ENCODE assay signal across 9 cellular contexts in the genomic region with DNA sequence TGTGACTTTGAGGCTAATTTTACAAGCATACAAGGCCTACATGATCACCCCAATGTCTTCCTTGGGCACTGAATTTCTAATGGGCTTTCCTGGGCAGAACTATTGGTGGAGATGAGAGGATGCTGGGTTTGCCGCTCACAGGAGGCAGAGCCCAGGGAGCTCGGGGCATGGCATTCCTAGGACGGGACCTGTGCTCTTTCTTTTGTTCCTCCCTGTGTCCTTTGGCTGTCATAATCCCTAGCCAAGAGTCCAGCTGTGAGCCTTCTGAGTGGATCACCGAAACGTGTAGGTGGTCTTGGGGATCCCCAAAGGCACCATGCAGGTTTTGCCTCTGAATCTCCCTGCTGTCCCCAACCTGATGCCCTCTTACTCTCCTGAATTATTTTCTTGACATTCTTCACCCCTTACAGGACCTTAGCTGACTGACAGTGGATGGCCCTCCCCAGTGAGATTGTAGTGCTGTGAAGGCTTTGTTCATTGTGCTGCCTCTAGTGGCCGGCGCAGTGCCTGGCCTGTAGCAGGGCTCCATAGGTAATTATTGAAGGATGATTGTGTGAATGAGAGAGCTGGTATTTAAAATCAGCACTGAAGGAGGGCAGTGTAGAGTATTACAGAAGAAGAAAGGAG.
A peak's percentile ranks its signal among the peaks of the same experiment; 100 is the strongest.
DNase-seq lines count a peak whose midpoint lies in the region; ATAC-seq and TF ChIP-seq lines count a peak whose summit lies in the region.
"Had no signal": no experiment of that assay in that cellular context is flagged by ENCODE, and none has a peak within 500 bp of the region (broad histone marks: within the 10 kb centered on the region; RNA-seq: fewer than 3 reads in every experiment).

No MANE protein-coding gene starts in this region.

- H3K4me1 ChIP-seq in breast epithelium = no peaks in the 10 kb centered on the region

- H3K4me3 Mint-ChIP-seq in MCF 10A (ENCODE audit: unreplicated experiment) = no peak overlapping the region
- H3K4me3 Mint-ChIP-seq in activated naive CD8-positive, alpha-beta T cell treated with anti-CD3 and anti-CD28 coated beads, Interleukin-2, amount 50 U/mL, for 24 hours = no peak overlapping the region
- H3K4me3 Mint-ChIP-seq: activated naive CD8-positive, alpha-beta T cell treated with anti-CD3 and anti-CD28 coated beads, Interleukin-2, amount 10 ng/mL, durations not matched to agents 7 days and 5 days had no signal

- no peaks in the 10 kb centered on the region for H3K27me3 Mint-ChIP-seq in MCF 10A (ENCODE audit: insufficient read depth, unreplicated experiment)
- H3K27me3 Mint-ChIP-seq in activated naive CD8-positive, alpha-beta T cell treated with anti-CD3 and anti-CD28 coated beads, Interleukin-2, amount 50 U/mL, for 24 hours = no peaks in the 10 kb centered on the region
- H3K27me3 Mint-ChIP-seq: activated naive CD8-positive, alpha-beta T cell treated with anti-CD3 and anti-CD28 coated beads, Interleukin-2, amount 10 ng/mL, durations not matched to agents 7 days and 5 days had no signal

- CTCF ChIA-PET in MCF 10A (lab: Yijun Ruan, JAX) = interaction anchor here (0.6 to 1.2 kb wide), 4 partner anchors 11 to 570 kb away, joined by 3 to 4 read pairs (median 3); no protein-coding TSS in a partner anchor

- TF ChIP-seq CTCF in MCF 10A (IDR thresholded peaks at IDR 0.05; ENCODE audit: unreplicated experiment) = peak; percentile 26
- no peak for TF ChIP-seq CTCF in breast epithelium (IDR thresholded peaks at IDR 0.05)
- peak; percentile 39 for TF ChIP-seq CTCF in neural cell (IDR thresholded peaks at IDR 0.05; ENCODE audit: poor library complexity, severe bottlenecking)

- H3K9ac ChIP-seq in neural cell (ENCODE audit: low read length) = no peak overlapping the region

- H3K27me3 ChIP-seq in breast epithelium (no peaks in the 10 kb centered on the region), neural cell (ENCODE audit: insufficient read depth, low read depth, low read length) (no peaks in the 10 kb centered on the region)

- TF ChIP-seq EP300 in neural cell (conservative IDR thresholded peaks at IDR 0.05; ENCODE audit: poor library complexity, severe bottlenecking) = no peak

- no peak for TF ChIP-seq POLR2A in breast epithelium (IDR thresholded peaks at IDR 0.05)

- no peaks in the 10 kb centered on the region for H3K9me3 Mint-ChIP-seq in MCF 10A (ENCODE audit: unreplicated experiment)
- H3K9me3 Mint-ChIP-seq in activated naive CD8-positive, alpha-beta T cell treated with anti-CD3 and anti-CD28 coated beads, Interleukin-2, amount 50 U/mL, for 24 hours = no peaks in the 10 kb centered on the region

- no peaks in the 10 kb centered on the region for H3F3A ChIP-seq in neural cell (ENCODE audit: insufficient read depth, low read length, poor library complexity, severe bottlenecking)

- H3K9me3 ChIP-seq in breast epithelium = no peaks in the 10 kb centered on the region
- no peaks in the 10 kb centered on the region for H3K9me3 ChIP-seq in neural cell (ENCODE audit: low read length)

- H3K27ac ChIP-seq in breast epithelium (no peak overlapping the region), neural cell (ENCODE audit: low read length) (no peak overlapping the region)

- H3K27ac Mint-ChIP-seq in MCF 10A (ENCODE audit: low read depth, unreplicated experiment) = no peak overlapping the region
- no peak overlapping the region for H3K27ac Mint-ChIP-seq in activated naive CD8-positive, alpha-beta T cell treated with anti-CD3 and anti-CD28 coated beads, Interleukin-2, amount 50 U/mL, for 24 hours
- H3K27ac Mint-ChIP-seq: activated naive CD8-positive, alpha-beta T cell treated with anti-CD3 and anti-CD28 coated beads, Interleukin-2, amount 10 ng/mL, durations not matched to agents 7 days and 5 days had no signal

- no TSS peak for BruUV-seq in MCF 10A (replicated peaks; lab: Mats Ljungman, UMichigan)

- H3K4me1 Mint-ChIP-seq in MCF 10A (ENCODE audit: insufficient read depth, unreplicated experiment) = no peaks in the 10 kb centered on the region
- no peaks in the 10 kb centered on the region for H3K4me1 Mint-ChIP-seq in activated naive CD8-positive, alpha-beta T cell treated with anti-CD3 and anti-CD28 coated beads, Interleukin-2, amount 50 U/mL, for 24 hours

- no peak overlapping the region for H2AFZ ChIP-seq in neural cell (ENCODE audit: low read depth, low read length)

- no peaks in the 10 kb centered on the region for H3K9me2 ChIP-seq in neural cell (ENCODE audit: insufficient read depth, low read length)

- peak; percentile 78 for ATAC-seq in HG03280 (IDR thresholded peaks at IDR 0.05; ENCODE audit: unreplicated experiment)
- ATAC-seq in activated naive CD8-positive, alpha-beta T cell treated with anti-CD3 and anti-CD28 coated beads, Interleukin-2, amount 50 U/mL, for 24 hours = peak; percentile 46

- POLR2A ChIA-PET in MCF 10A (lab: Yijun Ruan, JAX) = interaction anchor here (0.6 to 1.6 kb wide), 2 partner anchors 10 to 93 kb away, joined by 4 read pairs; no protein-coding TSS in a partner anchor

- no peak for TF ChIP-seq RAD21 in neural cell (conservative IDR thresholded peaks at IDR 0.05)

- H3K4me3 ChIP-seq in breast epithelium (no peak overlapping the region), neural cell (ENCODE audit: low read length) (no peak overlapping the region)

- DNase-seq in MCF 10A (ENCODE audit: unreplicated experiment) (peak; percentile 42), breast epithelium (ENCODE audit: low spot score in 2 of 2) (no peak), DMS79 treated with DMSO at 0.1 percent for 48 hours (lab: John Stamatoyannopoulos, UW) (no peak), HK-2 (ENCODE audit: unreplicated experiment) (no peak), NCI-H1048 (lab: John Stamatoyannopoulos, UW) (no peak)
- no peak for DNase-seq in activated naive CD8-positive, alpha-beta T cell treated with anti-CD3 and anti-CD28 coated beads, Interleukin-2, amount 50 U/mL, for 24 hours
- DNase-seq: activated naive CD8-positive, alpha-beta T cell treated with anti-CD3 and anti-CD28 coated beads, Interleukin-2, amount 10 ng/mL, durations not matched to agents 7 days and 5 days had no signal

- H3K36me3 Mint-ChIP-seq in MCF 10A (ENCODE audit: insufficient read depth, unreplicated experiment) = peaks cover 4% of the 10 kb centered on the region
- peaks cover 22% of the 10 kb centered on the region for H3K36me3 Mint-ChIP-seq in activated naive CD8-positive, alpha-beta T cell treated with anti-CD3 and anti-CD28 coated beads, Interleukin-2, amount 50 U/mL, for 24 hours (ENCODE audit: low read depth)

- intact Hi-C loops in MCF 10A (cut with micrococcal nuclease) = no loop called here
- intact Hi-C loops in breast epithelium (cut with DNase I; ENCODE audit: low total_unique reads) = no loop called here

- H3K4me2 ChIP-seq in neural cell (ENCODE audit: low read length) = no peak overlapping the region

- H3K36me3 ChIP-seq in breast epithelium (no peaks in the 10 kb centered on the region), neural cell (ENCODE audit: insufficient read depth, low read length) (no peaks in the 10 kb centered on the region)

- H3K79me2 ChIP-seq in neural cell (replicated peaks; ENCODE audit: insufficient read depth, low read length) = no peaks in the 10 kb centered on the region

- no peaks in the 10 kb centered on the region for H4K20me1 ChIP-seq in neural cell (ENCODE audit: insufficient read depth)

TF ChIP-seq in neural cell, 6 proteins besides CTCF, POLR2A, EP300 and RAD21:
- TF ChIP-seq EZH2 (IDR thresholded peaks at IDR 0.05; ENCODE audit: borderline replicate concordance, insufficient read depth, low read length, poor library complexity, severe bottlenecking) (no peak), POLR2AphosphoS5 (IDR thresholded peaks at IDR 0.05) (no peak), MXI1 (conservative IDR thresholded peaks at IDR 0.05; ENCODE audit: poor library complexity, severe bottlenecking) (no peak), TAF1 (IDR thresholded peaks at IDR 0.05; ENCODE audit: low read depth) (no peak), SMC3 (conservative IDR thresholded peaks at IDR 0.05; ENCODE audit: poor library complexity) (no peak)
- TF ChIP-seq, protein P1, sequence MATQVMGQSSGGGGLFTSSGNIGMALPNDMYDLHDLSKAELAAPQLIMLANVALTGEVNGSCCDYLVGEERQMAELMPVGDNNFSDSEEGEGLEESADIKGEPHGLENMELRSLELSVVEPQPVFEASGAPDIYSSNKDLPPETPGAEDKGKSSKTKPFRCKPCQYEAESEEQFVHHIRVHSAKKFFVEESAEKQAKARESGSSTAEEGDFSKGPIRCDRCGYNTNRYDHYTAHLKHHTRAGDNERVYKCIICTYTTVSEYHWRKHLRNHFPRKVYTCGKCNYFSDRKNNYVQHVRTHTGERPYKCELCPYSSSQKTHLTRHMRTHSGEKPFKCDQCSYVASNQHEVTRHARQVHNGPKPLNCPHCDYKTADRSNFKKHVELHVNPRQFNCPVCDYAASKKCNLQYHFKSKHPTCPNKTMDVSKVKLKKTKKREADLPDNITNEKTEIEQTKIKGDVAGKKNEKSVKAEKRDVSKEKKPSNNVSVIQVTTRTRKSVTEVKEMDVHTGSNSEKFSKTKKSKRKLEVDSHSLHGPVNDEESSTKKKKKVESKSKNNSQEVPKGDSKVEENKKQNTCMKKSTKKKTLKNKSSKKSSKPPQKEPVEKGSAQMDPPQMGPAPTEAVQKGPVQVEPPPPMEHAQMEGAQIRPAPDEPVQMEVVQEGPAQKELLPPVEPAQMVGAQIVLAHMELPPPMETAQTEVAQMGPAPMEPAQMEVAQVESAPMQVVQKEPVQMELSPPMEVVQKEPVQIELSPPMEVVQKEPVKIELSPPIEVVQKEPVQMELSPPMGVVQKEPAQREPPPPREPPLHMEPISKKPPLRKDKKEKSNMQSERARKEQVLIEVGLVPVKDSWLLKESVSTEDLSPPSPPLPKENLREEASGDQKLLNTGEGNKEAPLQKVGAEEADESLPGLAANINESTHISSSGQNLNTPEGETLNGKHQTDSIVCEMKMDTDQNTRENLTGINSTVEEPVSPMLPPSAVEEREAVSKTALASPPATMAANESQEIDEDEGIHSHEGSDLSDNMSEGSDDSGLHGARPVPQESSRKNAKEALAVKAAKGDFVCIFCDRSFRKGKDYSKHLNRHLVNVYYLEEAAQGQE (IDR thresholded peaks at IDR 0.05; ENCODE audit: borderline replicate concordance) = no peak

Comparison
In these comparisons a context has a peak if more than half of its experiments do, and no peak if none do; other contexts are left out.
1. CTCF ChIP-seq: peak in MCF 10A (single experiment) and neural cell (single experiment); none in breast epithelium (0 of 3).